Comparison of ENCODE assay signal across 8 cellular contexts in the genomic region with DNA sequence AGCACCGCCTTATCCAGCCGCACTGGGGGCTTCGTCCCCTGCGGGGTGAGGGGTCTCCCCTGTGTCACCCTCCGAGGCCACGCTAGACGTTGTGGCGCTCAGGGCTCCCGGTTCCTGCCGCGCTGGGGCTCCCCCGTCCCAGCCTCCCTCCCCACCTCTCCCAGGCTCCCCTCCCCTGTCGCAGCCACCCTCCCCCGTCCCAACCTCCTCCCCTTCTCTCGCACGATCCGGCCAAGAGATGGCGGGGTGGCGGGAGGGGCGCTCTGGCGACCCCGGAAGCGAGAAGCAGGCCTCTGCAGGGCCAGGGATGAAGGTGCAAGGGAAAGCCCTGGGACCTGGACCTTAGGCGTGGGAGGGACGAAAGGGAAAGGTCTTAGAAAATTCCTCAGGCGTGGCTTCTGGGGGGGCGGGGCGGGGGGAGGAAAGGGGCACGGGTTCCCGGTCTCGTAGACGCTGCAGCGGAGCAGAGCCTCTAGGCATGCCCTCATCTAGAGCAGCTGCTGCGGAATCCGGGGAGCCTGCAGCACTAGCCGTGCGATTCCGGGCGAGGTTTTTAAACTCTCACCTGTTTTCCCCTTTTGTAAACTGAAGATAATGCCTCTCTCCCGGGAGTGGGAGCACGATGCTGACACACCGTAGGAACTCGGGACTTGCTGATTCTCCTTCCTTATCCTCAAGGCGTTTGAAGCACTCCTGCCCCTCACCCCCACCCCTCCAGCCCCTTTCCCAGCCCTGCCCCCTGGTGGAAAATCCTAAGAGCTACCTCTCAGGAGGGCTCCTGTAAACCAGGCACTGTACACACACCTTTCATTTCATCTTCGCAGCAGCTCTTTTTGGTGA. TPM values are rescaled to one million over a fixed set of nuclear protein-coding genes. Genes with fewer than 3 reads are reported as not detected.
DNase-seq lines count a peak whose midpoint lies in the region; ATAC-seq and TF ChIP-seq lines count a peak whose summit lies in the region.

No MANE protein-coding gene starts in this region.

- 1% methylated on average over 43 to 45 of the region's 45 CpGs for WGBS in ectodermal cell, 2 experiments
- WGBS in mesodermal cell (ENCODE audit: insufficient coverage in 2 of 2), 2 experiments = 3 to 5% methylated on average over 15 to 31 of the region's 45 CpGs

- H3K36me3 ChIP-seq in ectodermal cell (ENCODE audit: control insufficient read depth, insufficient read depth, low read length) = no peaks in the 10 kb centered on the region
- no peaks in the 10 kb centered on the region for H3K36me3 ChIP-seq in mesodermal cell (ENCODE audit: control insufficient read depth, insufficient read depth, low read length)

- peak; percentile 37; the same call in 1 of the 2 replicates for TF ChIP-seq CTCF in WTC11 (IDR thresholded peaks at IDR 0.05)

- H3K4me1 Mint-ChIP-seq in WTC11 = peaks cover 40% of the 10 kb centered on the region

- no peaks in the 10 kb centered on the region; the same call in 1 of the 2 replicates for H3K36me3 Mint-ChIP-seq in WTC11

- peaks cover 86% of the 10 kb centered on the region for H3K27me3 Mint-ChIP-seq in WTC11 (ENCODE audit: low read depth)

- POLR2A ChIA-PET in WTC11 (lab: Charles Lee) = interaction anchor here (0.6 kb wide), 1 partner anchor 148 kb away, joined by 3 read pairs; no protein-coding TSS in a partner anchor

- no peak overlapping the region for H3K27ac Mint-ChIP-seq in WTC11

- DNase-seq in EL = peak; percentile 57
- DNase-seq in NAMALWA (ENCODE audit: low spot score) = peak; percentile 69
- DNase-seq in WTC11 (ENCODE audit: low spot score) = peak; percentile 69
- peak in 3 of 49 donors; percentile 30 to 50 (median 37) for DNase-seq in substantia nigra (lab: John Stamatoyannopoulos, UW)
- DNase-seq in mucosa of gallbladder (ENCODE audit: low spot score) = no peak

- CTCF ChIA-PET in WTC11 (lab: Charles Lee) = interaction anchor here (0.5 to 10.5 kb wide), 45 partner anchors 8 to 1961 kb away, joined by 3 to 245 read pairs (median 4); partner anchors contain the start of genes KCNJ5 and TP53AIP1

- peaks cover 24% of the 10 kb centered on the region for H3K4me1 ChIP-seq in ectodermal cell (ENCODE audit: control insufficient read depth, insufficient read depth, low read length)
- H3K4me1 ChIP-seq in mesodermal cell (ENCODE audit: control insufficient read depth, insufficient read depth, low read length, poor library complexity, severe bottlenecking) = peaks cover 43% of the 10 kb centered on the region

- H3K27me3 ChIP-seq in ectodermal cell (ENCODE audit: control insufficient read depth, insufficient read depth, low read length, poor library complexity, severe bottlenecking) = peaks cover 71% of the 10 kb centered on the region

- ATAC-seq in GM21737 (IDR thresholded peaks at IDR 0.05; ENCODE audit: unreplicated experiment) (peak; percentile 42), WTC11 (peak; percentile 56)

- H3K4me3 Mint-ChIP-seq in WTC11 = peak overlapping the region; percentile 70

- no peak overlapping the region for H3K27ac ChIP-seq in ectodermal cell (ENCODE audit: insufficient read depth, low read depth, low read length, poor library complexity, severe bottlenecking)
- no peak overlapping the region for H3K27ac ChIP-seq in mesodermal cell (ENCODE audit: low read depth, low read length, severe bottlenecking)
- H3K27ac ChIP-seq in substantia nigra (ENCODE audit: low read depth, low read length, poor library complexity, severe bottlenecking) = peak overlapping the region; percentile 43

- H3K9me3 ChIP-seq in ectodermal cell (ENCODE audit: control insufficient read depth, low read length) (no peaks in the 10 kb centered on the region), mesodermal cell (ENCODE audit: control insufficient read depth, low read length) (peaks cover 9% of the 10 kb centered on the region)

- no peaks in the 10 kb centered on the region; the same call in 1 of the 2 replicates for H3K9me3 Mint-ChIP-seq in WTC11

- peak overlapping the region; percentile 44 for H3K4me3 ChIP-seq in ectodermal cell (ENCODE audit: insufficient read depth, low read depth, low read length)
- peak overlapping the region; percentile 44 for H3K4me3 ChIP-seq in mesodermal cell (ENCODE audit: extremely low read depth, insufficient read depth, low read length, poor library complexity, severe bottlenecking)

TF ChIP-seq in WTC11, 78 proteins besides CTCF, POLR2A, EP300 and RAD21 (continues in another document):
- TF ChIP-seq ZNF396 (CRISPR knock-in tag; IDR thresholded peaks at IDR 0.05; ENCODE audit: borderline replicate concordance) (no peak), JAZF1 (CRISPR knock-in tag; IDR thresholded peaks at IDR 0.05) (no peak), ZNF532 (CRISPR knock-in tag; IDR thresholded peaks at IDR 0.05; ENCODE audit: borderline replicate concordance) (no peak), ZNF671 (CRISPR knock-in tag; IDR thresholded peaks at IDR 0.05) (no peak), TP53 (CRISPR knock-in tag; IDR thresholded peaks at IDR 0.05) (no peak), PRRX2 (CRISPR knock-in tag; IDR thresholded peaks at IDR 0.05) (no peak), HMGXB4 (CRISPR knock-in tag; IDR thresholded peaks at IDR 0.05) (no peak), ZNF263 (CRISPR knock-in tag; IDR thresholded peaks at IDR 0.05; ENCODE audit: low read depth) (no peak), RELA (CRISPR knock-in tag; IDR thresholded peaks at IDR 0.05; ENCODE audit: borderline replicate concordance) (no peak)
- TF ChIP-seq, protein P1, sequence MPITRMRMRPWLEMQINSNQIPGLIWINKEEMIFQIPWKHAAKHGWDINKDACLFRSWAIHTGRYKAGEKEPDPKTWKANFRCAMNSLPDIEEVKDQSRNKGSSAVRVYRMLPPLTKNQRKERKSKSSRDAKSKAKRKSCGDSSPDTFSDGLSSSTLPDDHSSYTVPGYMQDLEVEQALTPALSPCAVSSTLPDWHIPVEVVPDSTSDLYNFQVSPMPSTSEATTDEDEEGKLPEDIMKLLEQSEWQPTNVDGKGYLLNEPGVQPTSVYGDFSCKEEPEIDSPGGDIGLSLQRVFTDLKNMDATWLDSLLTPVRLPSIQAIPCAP (CRISPR knock-in tag; IDR thresholded peaks at IDR 0.05) = no peak

RNA-seq across cellular contexts. Expression of gene KCNJ5, which starts 14.4 kb away (rescaled TPM):
- total RNA-seq in WTC11 (2021) (0.09 to 0.23 TPM (median 0.22 TPM) in 3 replicates), mucosa of gallbladder (1.6 TPM)
- polyA plus RNA-seq in ectodermal cell (2013, experiment 1 of 4) = 0.09 TPM
- polyA plus RNA-seq in ectodermal cell (2013, experiment 2 of 4) = 0.11 TPM
- polyA plus RNA-seq in ectodermal cell (2013, experiment 3 of 4) = 0.21 TPM
- 0.20 TPM for polyA plus RNA-seq in ectodermal cell (2013, experiment 4 of 4)
- polyA plus RNA-seq in mesodermal cell (2013, experiment 1 of 2) = 0.74 TPM
- polyA plus RNA-seq in mesodermal cell (2013, experiment 2 of 2) = 0.66 TPM

RNA-seq across cellular contexts. Expression of gene TP53AIP1, which starts 37.1 kb away (rescaled TPM):
- 0.07 TPM in 1 of 3 replicates, not detected in the others for total RNA-seq in WTC11 (2021)
- 0.13 TPM for polyA plus RNA-seq in ectodermal cell (2013, experiment 1 of 4)
- not detected for polyA plus RNA-seq in ectodermal cell (2013, experiment 2 of 4)
- polyA plus RNA-seq in ectodermal cell (2013, experiment 3 of 4) = not detected
- not detected for polyA plus RNA-seq in ectodermal cell (2013, experiment 4 of 4)
- not detected for polyA plus RNA-seq in mesodermal cell (2013, experiment 1 of 2)
- polyA plus RNA-seq in mesodermal cell (2013, experiment 2 of 2) = not detected
- not detected for total RNA-seq in mucosa of gallbladder

RNA-seq across cellular contexts. Expression of gene KCNJ1, which starts 38.5 kb away (rescaled TPM):
- total RNA-seq in WTC11 (2021) (0.07 to 0.24 TPM (median 0.16 TPM) in 3 replicates), mucosa of gallbladder (not detected)
- polyA plus RNA-seq in ectodermal cell (2013, experiment 1 of 4) = not detected
- 0.23 TPM for polyA plus RNA-seq in ectodermal cell (2013, experiment 2 of 4)
- not detected for polyA plus RNA-seq in ectodermal cell (2013, experiment 3 of 4)
- 0.28 TPM for polyA plus RNA-seq in ectodermal cell (2013, experiment 4 of 4)
- not detected for polyA plus RNA-seq in mesodermal cell (2013, experiment 1 of 2)
- not detected for polyA plus RNA-seq in mesodermal cell (2013, experiment 2 of 2)
